Comparison of ENCODE assay signal across 18 cellular contexts in genomic region chr4:2691952-2692435, GRCh38.
DNase-seq lines count a peak whose midpoint lies in the region; ATAC-seq, FAIRE-seq and TF ChIP-seq lines count a peak whose summit lies in the region.
"Had no signal": no experiment of that assay in that cellular context is flagged by ENCODE, and none has a peak within 500 bp of the region (broad histone marks: within the 10 kb centered on the region; RNA-seq: fewer than 3 reads in every experiment).

No MANE protein-coding gene starts in this region.

- intact Hi-C loops in activated T-helper 2 cell treated with anti-CD3 and anti-CD28 coated beads, Interferon-gamma antibody, Interleukin-2, Interleukin-4, amounts not matched to agents 10 μg/mL and 5 μg/mL and 100 μg/mL, durations not matched to agents 14 hours and 24 hours and 36 hours (cut with micrococcal nuclease) = no loop called here

- no peak overlapping the region for H3K27ac Mint-ChIP-seq in T-helper 2 cell treated with Interferon-gamma antibody and Interleukin-4, amounts not matched to agents 5 μg/mL and 100 μg/mL, for 36 hours
- peak overlapping the region; percentile 56 for H3K27ac Mint-ChIP-seq in activated T-helper 2 cell treated with anti-CD3 and anti-CD28 coated beads, Interferon-gamma antibody, Interleukin-2, Interleukin-4, amounts not matched to agents 10 μg/mL and 5 μg/mL and 100 μg/mL, durations not matched to agents 14 hours and 24 hours and 36 hours

- TF ChIP-seq POLR2A in GM12891 (IDR thresholded peaks at IDR 0.05; ENCODE audit: low read depth, low read length) = no peak

- CTCF ChIA-PET in HEK293T (lab: Yijun Ruan, JAX) = interaction anchor here (0.9 kb wide), 1 partner anchor 11 kb away, joined by 3 read pairs; no protein-coding TSS in a partner anchor

- H3K27me3 Mint-ChIP-seq in T-helper 2 cell treated with Interferon-gamma antibody and Interleukin-4, amounts not matched to agents 5 μg/mL and 100 μg/mL, for 36 hours (ENCODE audit: low read depth) = no peaks in the 10 kb centered on the region
- no peaks in the 10 kb centered on the region for H3K27me3 Mint-ChIP-seq in activated T-helper 2 cell treated with anti-CD3 and anti-CD28 coated beads, Interferon-gamma antibody, Interleukin-2, Interleukin-4, amounts not matched to agents 10 μg/mL and 5 μg/mL and 100 μg/mL, durations not matched to agents 14 hours and 24 hours and 36 hours (ENCODE audit: low read depth)

- no peak overlapping the region for H3K4me3 Mint-ChIP-seq in T-helper 2 cell treated with Interferon-gamma antibody and Interleukin-4, amounts not matched to agents 5 μg/mL and 100 μg/mL, for 36 hours
- H3K4me3 Mint-ChIP-seq in activated T-helper 2 cell treated with anti-CD3 and anti-CD28 coated beads, Interferon-gamma antibody, Interleukin-2, Interleukin-4, amounts not matched to agents 10 μg/mL and 5 μg/mL and 100 μg/mL, durations not matched to agents 14 hours and 24 hours and 36 hours (ENCODE audit: low read depth) = no peak overlapping the region
- H3K4me3 Mint-ChIP-seq: nephron had no signal

- peak; percentile 12 for DNase-seq in T-helper 2 cell treated with Interferon-gamma antibody and Interleukin-4, amounts not matched to agents 5 μg/mL and 100 μg/mL, for 36 hours (ENCODE audit: low spot score)
- no peak for DNase-seq in T-helper 2 cell
- no peak for DNase-seq in GM12891 (ENCODE audit: insufficient read length, low spot score)
- DNase-seq in activated T-helper 2 cell treated with anti-CD3 and anti-CD28 coated beads, Interferon-gamma antibody, Interleukin-2, Interleukin-4, amounts not matched to agents 10 μg/mL and 5 μg/mL and 100 μg/mL, durations not matched to agents 14 hours and 24 hours and 36 hours (ENCODE audit: low spot score) = no peak
- peak; percentile 13 to 27 for DNase-seq in stimulated activated CD4-positive, alpha-beta T cell treated with anti-CD3 and anti-CD28 coated beads, Interleukin-15, amount 100 ng/mL, for 48 hours (ENCODE audit: low read depth in 2 of 2)
- DNase-seq in HEK293T (ENCODE audit: extremely low spot score) = no peak
- DNase-seq: 8988T, cortex of kidney, IMR-90, NCI-H2029 treated with DMSO at 0.1 percent for 48 hours, NCI-H510A treated with DMSO at 0.1 percent for 48 hours, PC-3, retina, upper lobe of right lung had no signal

- FAIRE-seq in GM12891 (lab: Jason Lieb, UNC) = peak; percentile 85

- H3K4me1 Mint-ChIP-seq in T-helper 2 cell treated with Interferon-gamma antibody and Interleukin-4, amounts not matched to agents 5 μg/mL and 100 μg/mL, for 36 hours (ENCODE audit: low read depth) = peaks cover 5% of the 10 kb centered on the region
- peaks cover 19% of the 10 kb centered on the region for H3K4me1 Mint-ChIP-seq in activated T-helper 2 cell treated with anti-CD3 and anti-CD28 coated beads, Interferon-gamma antibody, Interleukin-2, Interleukin-4, amounts not matched to agents 10 μg/mL and 5 μg/mL and 100 μg/mL, durations not matched to agents 14 hours and 24 hours and 36 hours (ENCODE audit: low read depth)

- no peak for ATAC-seq in GM18867 (IDR thresholded peaks at IDR 0.05; ENCODE audit: unreplicated experiment)
- ATAC-seq in HG03521 (IDR thresholded peaks at IDR 0.05; ENCODE audit: unreplicated experiment) = no peak
- ATAC-seq: HCT116, PC-3, upper lobe of right lung had no signal

- H3K9me3 Mint-ChIP-seq in T-helper 2 cell treated with Interferon-gamma antibody and Interleukin-4, amounts not matched to agents 5 μg/mL and 100 μg/mL, for 36 hours = no peaks in the 10 kb centered on the region
- no peaks in the 10 kb centered on the region for H3K9me3 Mint-ChIP-seq in activated T-helper 2 cell treated with anti-CD3 and anti-CD28 coated beads, Interferon-gamma antibody, Interleukin-2, Interleukin-4, amounts not matched to agents 10 μg/mL and 5 μg/mL and 100 μg/mL, durations not matched to agents 14 hours and 24 hours and 36 hours
- H3K9me3 Mint-ChIP-seq: nephron had no signal

- POLR2A ChIA-PET in HEK293T (lab: Yijun Ruan, JAX) = no interaction called here

- peaks cover 52% of the 10 kb centered on the region for H3K36me3 Mint-ChIP-seq in T-helper 2 cell treated with Interferon-gamma antibody and Interleukin-4, amounts not matched to agents 5 μg/mL and 100 μg/mL, for 36 hours (ENCODE audit: low read depth)
- peaks cover 67% of the 10 kb centered on the region for H3K36me3 Mint-ChIP-seq in activated T-helper 2 cell treated with anti-CD3 and anti-CD28 coated beads, Interferon-gamma antibody, Interleukin-2, Interleukin-4, amounts not matched to agents 10 μg/mL and 5 μg/mL and 100 μg/mL, durations not matched to agents 14 hours and 24 hours and 36 hours (ENCODE audit: low read depth)

TF ChIP-seq in GM12891, 5 proteins besides CTCF, POLR2A, EP300 and RAD21:
- TF ChIP-seq PAX5 (IDR thresholded peaks at IDR 0.05; ENCODE audit: insufficient read depth, low read length, severe bottlenecking) (no peak), TAF1 (IDR thresholded peaks at IDR 0.05; ENCODE audit: low read depth, low read length) (no peak), SPI1 (IDR thresholded peaks at IDR 0.05; ENCODE audit: low read depth, low read length) (no peak)

TF ChIP-seq in HEK293T, 16 proteins besides CTCF, POLR2A, EP300 and RAD21:
- TF ChIP-seq FOXK2 (IDR thresholded peaks at IDR 0.05) = no peak
- TF ChIP-seq SP1 (IDR thresholded peaks at IDR 0.05) = no peak
- TF ChIP-seq NFRKB (IDR thresholded peaks at IDR 0.05) = no peak
- no peak for TF ChIP-seq BHLHE40 (IDR thresholded peaks at IDR 0.05; ENCODE audit: borderline replicate concordance)
- TF ChIP-seq FOXM1 (IDR thresholded peaks at IDR 0.05; ENCODE audit: borderline replicate concordance) = no peak
- TF ChIP-seq FOXA1 (IDR thresholded peaks at IDR 0.05) = no peak
- no peak for TF ChIP-seq ARNT (IDR thresholded peaks at IDR 0.05)
- no peak for TF ChIP-seq ELF4 (IDR thresholded peaks at IDR 0.05)
- no peak for TF ChIP-seq HDGF (IDR thresholded peaks at IDR 0.05; ENCODE audit: borderline replicate concordance)
- no peak for TF ChIP-seq L3MBTL2 (conservative IDR thresholded peaks at IDR 0.05)
- no peak for TF ChIP-seq LEF1 (IDR thresholded peaks at IDR 0.05; ENCODE audit: borderline replicate concordance)
- TF ChIP-seq CTBP1 (IDR thresholded peaks at IDR 0.05; ENCODE audit: borderline replicate concordance) = no peak

Comparison
In these comparisons a context has a peak if more than half of its experiments do, and no peak if none do; other contexts are left out.
1. DNase-seq: peak in T-helper 2 cell treated with Interferon-gamma antibody and Interleukin-4, amounts not matched to agents 5 μg/mL and 100 μg/mL, for 36 hours (single experiment) and stimulated activated CD4-positive, alpha-beta T cell treated with anti-CD3 and anti-CD28 coated beads, Interleukin-15, amount 100 ng/mL, for 48 hours (2 of 2); none in T-helper 2 cell (0 of 5), GM12891 (single experiment), activated T-helper 2 cell treated with anti-CD3 and anti-CD28 coated beads, Interferon-gamma antibody, Interleukin-2, Interleukin-4, amounts not matched to agents 10 μg/mL and 5 μg/mL and 100 μg/mL, durations not matched to agents 14 hours and 24 hours and 36 hours (single experiment) and HEK293T (single experiment).